ENCODE assay signal across 1 cellular context in the genomic region with DNA sequence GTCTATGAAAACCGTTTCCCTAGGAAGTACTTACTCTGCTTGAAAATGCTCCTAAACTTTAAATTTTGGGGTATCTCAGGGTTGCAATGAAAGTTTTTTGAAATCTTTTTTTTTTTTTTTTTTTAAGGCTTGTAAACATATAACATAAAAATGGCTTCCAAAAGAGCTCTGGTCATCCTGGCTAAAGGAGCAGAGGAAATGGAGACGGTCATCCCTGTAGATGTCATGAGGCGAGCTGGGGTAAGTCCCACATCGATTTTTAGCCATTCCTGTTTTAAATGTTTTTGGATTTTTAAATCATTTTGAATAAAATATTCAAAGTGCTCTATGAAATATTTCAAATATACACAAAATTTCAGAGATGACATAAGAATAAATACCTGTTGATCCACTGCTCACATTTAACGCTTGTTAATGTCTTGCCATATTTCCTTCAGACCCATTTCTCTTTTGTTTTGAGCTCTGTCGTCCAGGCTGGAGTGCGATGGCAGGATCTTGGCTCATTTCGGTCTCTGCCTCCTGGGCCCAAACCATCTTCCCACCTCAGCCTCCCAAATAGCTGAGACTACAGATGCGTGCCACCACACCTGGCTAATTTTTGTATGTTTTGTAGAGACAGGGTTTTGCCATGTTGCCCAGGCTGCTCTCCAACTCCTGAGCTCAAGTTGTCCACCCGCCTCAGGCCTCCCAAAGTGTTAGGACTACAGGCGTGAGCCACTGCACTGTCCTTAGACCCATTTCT.
TF ChIP-seq lines count a peak whose summit lies in the region.

No MANE protein-coding gene starts in this region.

TF ChIP-seq in GM12878, 131 proteins besides CTCF, POLR2A, EP300 and RAD21:
- TF ChIP-seq YY1 (IDR thresholded peaks at IDR 0.05; ENCODE audit: low read depth, low read length), result peak; percentile 55; the same call in 1 of the 2 replicates
- TF ChIP-seq, protein P1, sequence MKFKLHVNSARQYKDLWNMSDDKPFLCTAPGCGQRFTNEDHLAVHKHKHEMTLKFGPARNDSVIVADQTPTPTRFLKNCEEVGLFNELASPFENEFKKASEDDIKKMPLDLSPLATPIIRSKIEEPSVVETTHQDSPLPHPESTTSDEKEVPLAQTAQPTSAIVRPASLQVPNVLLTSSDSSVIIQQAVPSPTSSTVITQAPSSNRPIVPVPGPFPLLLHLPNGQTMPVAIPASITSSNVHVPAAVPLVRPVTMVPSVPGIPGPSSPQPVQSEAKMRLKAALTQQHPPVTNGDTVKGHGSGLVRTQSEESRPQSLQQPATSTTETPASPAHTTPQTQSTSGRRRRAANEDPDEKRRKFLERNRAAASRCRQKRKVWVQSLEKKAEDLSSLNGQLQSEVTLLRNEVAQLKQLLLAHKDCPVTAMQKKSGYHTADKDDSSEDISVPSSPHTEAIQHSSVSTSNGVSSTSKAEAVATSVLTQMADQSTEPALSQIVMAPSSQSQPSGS (IDR thresholded peaks at IDR 0.05; ENCODE audit: low read length), result no peak
